1 cellular context compared by ENCODE assay signal in genomic region chr3:195442573-195443390, GRCh38.
TF ChIP-seq lines count a peak whose summit lies in the region.

Gene ACAP2 (minus strand): TSS chr3:195443020. CDS start chr3:195442847, 173 bp downstream.

TF ChIP-seq in GM12878, 131 proteins besides CTCF, POLR2A, EP300 and RAD21 (continued from another document and continues in another):
- TF ChIP-seq FOXM1 (IDR thresholded peaks at IDR 0.05; ENCODE audit: low read depth, low read length) (peak; percentile 68; the same call in 1 of the 2 replicates), ZBED1 (IDR thresholded peaks at IDR 0.05; ENCODE audit: borderline replicate concordance) (no peak), TARDBP (IDR thresholded peaks at IDR 0.05; ENCODE audit: borderline replicate concordance) (no peak), ESRRA (IDR thresholded peaks at IDR 0.05; ENCODE audit: low read length) (no peak), PRDM15 (CRISPR knock-in tag; IDR thresholded peaks at IDR 0.05) (no peak), SMAD5 (IDR thresholded peaks at IDR 0.05; ENCODE audit: low read depth) (no peak), SIN3A (IDR thresholded peaks at IDR 0.05; ENCODE audit: low read depth, low read length) (no peak), ZBTB33 (IDR thresholded peaks at IDR 0.05) (no peak), ZNF687 (IDR thresholded peaks at IDR 0.05) (peak; percentile 78), YBX1 (IDR thresholded peaks at IDR 0.05) (no peak), PAX5 (IDR thresholded peaks at IDR 0.05; ENCODE audit: borderline replicate concordance, low read depth, low read length) (0 out of 2 replicates have a peak, but pooled peaks have one; percentile 9), NR2F1 (conservative IDR thresholded peaks at IDR 0.05) (peak; percentile 59), MXI1 (IDR thresholded peaks at IDR 0.05; ENCODE audit: low read depth, low read length) (peak; percentile 100), SP1 (IDR thresholded peaks at IDR 0.05; ENCODE audit: low read depth, low read length) (peak; percentile 99), TCF7 (IDR thresholded peaks at IDR 0.05; ENCODE audit: borderline replicate concordance) (no peak), NFIC (IDR thresholded peaks at IDR 0.05; ENCODE audit: low read depth, low read length) (no peak), KAT2A (conservative IDR thresholded peaks at IDR 0.05; ENCODE audit: control insufficient read depth, low read depth, low read length) (no peak), CEBPZ (IDR thresholded peaks at IDR 0.05; ENCODE audit: low read depth, low read length) (peak; percentile 90), RELA (IDR thresholded peaks at IDR 0.05; ENCODE audit: borderline replicate concordance, partially characterized antibody) (peak; percentile 67), ZSCAN29 (IDR thresholded peaks at IDR 0.05) (no peak), POLR2AphosphoS2 (IDR thresholded peaks at IDR 0.05; ENCODE audit: low read depth, low read length) (0 out of 2 replicates have a peak, but pooled peaks have one; percentile 18)
- TF ChIP-seq, protein P1, sequence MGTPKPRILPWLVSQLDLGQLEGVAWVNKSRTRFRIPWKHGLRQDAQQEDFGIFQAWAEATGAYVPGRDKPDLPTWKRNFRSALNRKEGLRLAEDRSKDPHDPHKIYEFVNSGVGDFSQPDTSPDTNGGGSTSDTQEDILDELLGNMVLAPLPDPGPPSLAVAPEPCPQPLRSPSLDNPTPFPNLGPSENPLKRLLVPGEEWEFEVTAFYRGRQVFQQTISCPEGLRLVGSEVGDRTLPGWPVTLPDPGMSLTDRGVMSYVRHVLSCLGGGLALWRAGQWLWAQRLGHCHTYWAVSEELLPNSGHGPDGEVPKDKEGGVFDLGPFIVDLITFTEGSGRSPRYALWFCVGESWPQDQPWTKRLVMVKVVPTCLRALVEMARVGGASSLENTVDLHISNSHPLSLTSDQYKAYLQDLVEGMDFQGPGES (IDR thresholded peaks at IDR 0.05): peak; percentile 98
- TF ChIP-seq, protein P2, sequence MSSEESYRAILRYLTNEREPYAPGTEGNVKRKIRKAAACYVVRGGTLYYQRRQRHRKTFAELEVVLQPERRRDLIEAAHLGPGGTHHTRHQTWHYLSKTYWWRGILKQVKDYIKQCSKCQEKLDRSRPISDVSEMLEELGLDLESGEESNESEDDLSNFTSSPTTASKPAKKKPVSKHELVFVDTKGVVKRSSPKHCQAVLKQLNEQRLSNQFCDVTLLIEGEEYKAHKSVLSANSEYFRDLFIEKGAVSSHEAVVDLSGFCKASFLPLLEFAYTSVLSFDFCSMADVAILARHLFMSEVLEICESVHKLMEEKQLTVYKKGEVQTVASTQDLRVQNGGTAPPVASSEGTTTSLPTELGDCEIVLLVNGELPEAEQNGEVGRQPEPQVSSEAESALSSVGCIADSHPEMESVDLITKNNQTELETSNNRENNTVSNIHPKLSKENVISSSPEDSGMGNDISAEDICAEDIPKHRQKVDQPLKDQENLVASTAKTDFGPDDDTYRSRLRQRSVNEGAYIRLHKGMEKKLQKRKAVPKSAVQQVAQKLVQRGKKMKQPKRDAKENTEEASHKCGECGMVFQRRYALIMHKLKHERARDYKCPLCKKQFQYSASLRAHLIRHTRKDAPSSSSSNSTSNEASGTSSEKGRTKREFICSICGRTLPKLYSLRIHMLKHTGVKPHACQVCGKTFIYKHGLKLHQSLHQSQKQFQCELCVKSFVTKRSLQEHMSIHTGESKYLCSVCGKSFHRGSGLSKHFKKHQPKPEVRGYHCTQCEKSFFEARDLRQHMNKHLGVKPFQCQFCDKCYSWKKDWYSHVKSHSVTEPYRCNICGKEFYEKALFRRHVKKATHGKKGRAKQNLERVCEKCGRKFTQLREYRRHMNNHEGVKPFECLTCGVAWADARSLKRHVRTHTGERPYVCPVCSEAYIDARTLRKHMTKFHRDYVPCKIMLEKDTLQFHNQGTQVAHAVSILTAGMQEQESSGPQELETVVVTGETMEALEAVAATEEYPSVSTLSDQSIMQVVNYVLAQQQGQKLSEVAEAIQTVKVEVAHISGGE (CRISPR knock-in tag; IDR thresholded peaks at IDR 0.05): no peak
- TF ChIP-seq, protein P3, sequence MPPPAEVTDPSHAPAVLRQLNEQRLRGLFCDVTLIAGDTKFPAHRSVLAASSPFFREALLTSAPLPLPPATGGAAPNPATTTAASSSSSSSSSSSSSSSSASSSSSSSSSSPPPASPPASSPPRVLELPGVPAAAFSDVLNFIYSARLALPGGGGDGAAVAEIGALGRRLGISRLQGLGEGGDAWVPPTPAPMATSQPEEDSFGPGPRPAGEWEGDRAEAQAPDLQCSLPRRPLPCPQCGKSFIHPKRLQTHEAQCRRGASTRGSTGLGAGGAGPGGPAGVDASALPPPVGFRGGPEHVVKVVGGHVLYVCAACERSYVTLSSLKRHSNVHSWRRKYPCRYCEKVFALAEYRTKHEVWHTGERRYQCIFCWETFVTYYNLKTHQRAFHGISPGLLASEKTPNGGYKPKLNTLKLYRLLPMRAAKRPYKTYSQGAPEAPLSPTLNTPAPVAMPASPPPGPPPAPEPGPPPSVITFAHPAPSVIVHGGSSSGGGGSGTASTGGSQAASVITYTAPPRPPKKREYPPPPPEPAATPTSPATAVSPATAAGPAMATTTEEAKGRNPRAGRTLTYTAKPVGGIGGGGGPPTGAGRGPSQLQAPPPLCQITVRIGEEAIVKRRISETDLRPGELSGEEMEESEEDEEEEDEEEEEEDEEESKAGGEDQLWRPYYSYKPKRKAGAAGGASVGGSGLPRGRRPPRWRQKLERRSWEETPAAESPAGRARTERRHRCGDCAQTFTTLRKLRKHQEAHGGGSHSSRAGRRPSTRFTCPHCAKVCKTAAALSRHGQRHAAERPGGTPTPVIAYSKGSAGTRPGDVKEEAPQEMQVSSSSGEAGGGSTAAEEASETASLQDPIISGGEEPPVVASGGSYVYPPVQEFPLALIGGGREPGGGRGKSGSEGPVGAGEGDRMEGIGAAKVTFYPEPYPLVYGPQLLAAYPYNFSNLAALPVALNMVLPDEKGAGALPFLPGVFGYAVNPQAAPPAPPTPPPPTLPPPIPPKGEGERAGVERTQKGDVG (CRISPR knock-in tag; IDR thresholded peaks at IDR 0.05): no peak
- TF ChIP-seq, protein P4, sequence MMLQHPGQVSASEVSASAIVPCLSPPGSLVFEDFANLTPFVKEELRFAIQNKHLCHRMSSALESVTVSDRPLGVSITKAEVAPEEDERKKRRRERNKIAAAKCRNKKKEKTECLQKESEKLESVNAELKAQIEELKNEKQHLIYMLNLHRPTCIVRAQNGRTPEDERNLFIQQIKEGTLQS (IDR thresholded peaks at IDR 0.05; ENCODE audit: borderline replicate concordance, extremely low read depth, low read depth, low read length): peak; percentile 33; the same call in 1 of the 2 replicates
- TF ChIP-seq, protein P5, sequence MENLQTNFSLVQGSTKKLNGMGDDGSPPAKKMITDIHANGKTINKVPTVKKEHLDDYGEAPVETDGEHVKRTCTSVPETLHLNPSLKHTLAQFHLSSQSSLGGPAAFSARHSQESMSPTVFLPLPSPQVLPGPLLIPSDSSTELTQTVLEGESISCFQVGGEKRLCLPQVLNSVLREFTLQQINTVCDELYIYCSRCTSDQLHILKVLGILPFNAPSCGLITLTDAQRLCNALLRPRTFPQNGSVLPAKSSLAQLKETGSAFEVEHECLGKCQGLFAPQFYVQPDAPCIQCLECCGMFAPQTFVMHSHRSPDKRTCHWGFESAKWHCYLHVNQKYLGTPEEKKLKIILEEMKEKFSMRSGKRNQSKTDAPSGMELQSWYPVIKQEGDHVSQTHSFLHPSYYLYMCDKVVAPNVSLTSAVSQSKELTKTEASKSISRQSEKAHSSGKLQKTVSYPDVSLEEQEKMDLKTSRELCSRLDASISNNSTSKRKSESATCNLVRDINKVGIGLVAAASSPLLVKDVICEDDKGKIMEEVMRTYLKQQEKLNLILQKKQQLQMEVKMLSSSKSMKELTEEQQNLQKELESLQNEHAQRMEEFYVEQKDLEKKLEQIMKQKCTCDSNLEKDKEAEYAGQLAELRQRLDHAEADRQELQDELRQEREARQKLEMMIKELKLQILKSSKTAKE (IDR thresholded peaks at IDR 0.05; ENCODE audit: low read depth, poor library complexity, severe bottlenecking): no peak
